ENCODE assay signal across 2 cellular contexts in genomic region chr5:58921106-58921505, GRCh38.
TF ChIP-seq lines count a peak whose summit lies in the region.

No MANE protein-coding gene starts in this region.

TF ChIP-seq in neural cell, 6 proteins besides CTCF, POLR2A, EP300 and RAD21 (continued from another document):
- TF ChIP-seq REST (IDR thresholded peaks at IDR 0.05; ENCODE audit: borderline replicate concordance): no peak

TF ChIP-seq in WTC11, 78 proteins besides CTCF, POLR2A, EP300 and RAD21 (continued from another document):
- TF ChIP-seq ZNF512 (CRISPR knock-in tag; IDR thresholded peaks at IDR 0.05; ENCODE audit: borderline replicate concordance) (no peak), ATF6 (CRISPR knock-in tag; IDR thresholded peaks at IDR 0.05) (no peak), E2F5 (CRISPR knock-in tag; IDR thresholded peaks at IDR 0.05) (no peak), ARID4B (CRISPR knock-in tag; IDR thresholded peaks at IDR 0.05; ENCODE audit: borderline replicate concordance) (no peak), ZSCAN18 (CRISPR knock-in tag; IDR thresholded peaks at IDR 0.05) (no peak), FOXJ3 (CRISPR knock-in tag; IDR thresholded peaks at IDR 0.05; ENCODE audit: borderline replicate concordance) (no peak), FOXK1 (CRISPR knock-in tag; IDR thresholded peaks at IDR 0.05) (no peak)
